In genomic region chr15:73364070-73364469, GRCh38 we compare ENCODE assay signal across 34 cellular contexts. TPM values are rescaled to one million over a fixed set of nuclear protein-coding genes. Genes with fewer than 3 reads are reported as not detected.
"Had no signal": no experiment of that assay in that cellular context is flagged by ENCODE, and none has a peak within 500 bp of the region (broad histone marks: within the 10 kb centered on the region; RNA-seq: fewer than 3 reads in every experiment).

No MANE protein-coding gene starts in this region.

- H3K27ac Mint-ChIP-seq: activated CD4-positive, alpha-beta T cell treated with anti-CD3 and anti-CD28 coated beads for 36 hours; activated CD4-positive, alpha-beta T cell treated with anti-CD3 and anti-CD28 coated beads, Interleukin-2, amount 10 ng/mL, durations not matched to agents 24 days and 14 days; activated CD8-positive, alpha-beta T cell treated with anti-CD3 and anti-CD28 coated beads for 36 hours; activated naive CD8-positive, alpha-beta T cell; activated T-helper 17 cell treated with anti-CD3 and anti-CD28 coated beads, Interleukin-2, amount 50 U/mL, for 72 hours had no signal

- H3K4me3 ChIP-seq: colonic mucosa, esophagus squamous epithelium, gastroesophageal sphincter had no signal

- H3K36me3 ChIP-seq: colonic mucosa, esophagus squamous epithelium, gastroesophageal sphincter had no signal

- H3K4me3 Mint-ChIP-seq: activated CD4-positive, alpha-beta T cell treated with anti-CD3 and anti-CD28 coated beads for 36 hours; activated CD4-positive, alpha-beta T cell treated with anti-CD3 and anti-CD28 coated beads, Interleukin-2, amount 10 ng/mL, durations not matched to agents 24 days and 14 days; activated CD8-positive, alpha-beta T cell treated with anti-CD3 and anti-CD28 coated beads for 36 hours; activated naive CD8-positive, alpha-beta T cell; activated T-cell treated with anti-CD3 and anti-CD28 coated beads, Interleukin-2, amount 50 U/mL, for 4 hours; activated T-helper 17 cell treated with anti-CD3 and anti-CD28 coated beads, Interleukin-2, amount 50 U/mL, for 72 hours had no signal

- H3K9me3 ChIP-seq: colonic mucosa, esophagus squamous epithelium, gastroesophageal sphincter had no signal

- H3K4me1 Mint-ChIP-seq: activated CD4-positive, alpha-beta T cell treated with anti-CD3 and anti-CD28 coated beads for 36 hours; activated CD4-positive, alpha-beta T cell treated with anti-CD3 and anti-CD28 coated beads, Interleukin-2, amount 10 ng/mL, durations not matched to agents 24 days and 14 days; activated T-helper 17 cell treated with anti-CD3 and anti-CD28 coated beads, Interleukin-2, amount 50 U/mL, for 72 hours had no signal

- H3K36me3 Mint-ChIP-seq: activated naive CD8-positive, alpha-beta T cell had no signal

- ATAC-seq: activated CD4-positive, alpha-beta T cell treated with anti-CD3 and anti-CD28 coated beads for 36 hours; activated CD8-positive, alpha-beta T cell treated with anti-CD3 and anti-CD28 coated beads for 36 hours; activated T-cell treated with anti-CD3 and anti-CD28 coated beads, Interleukin-2, amount 50 U/mL, for 4 hours; activated T-helper 17 cell treated with anti-CD3 and anti-CD28 coated beads, Interleukin-2, amount 50 U/mL, for 72 hours; gastroesophageal sphincter had no signal

- H3K27ac ChIP-seq: colonic mucosa, epithelial cell of prostate, esophagus squamous epithelium, gastroesophageal sphincter had no signal

- H3K4me1 ChIP-seq: colonic mucosa had no signal

- DNase-seq: activated CD4-positive, alpha-beta T cell treated with anti-CD3 and anti-CD28 coated beads for 36 hours; activated CD4-positive, alpha-beta T cell treated with anti-CD3 and anti-CD28 coated beads, Interleukin-2, amount 10 ng/mL, durations not matched to agents 24 days and 14 days; activated CD4-positive, alpha-beta T cell treated with anti-CD3 and anti-CD28 coated beads, Interleukin-2, amount 50 U/mL, for 4 hours; activated CD4-positive, CD25-positive, alpha-beta regulatory T cell; activated CD4-positive, CD25-positive, alpha-beta regulatory T cell treated with anti-CD3 and anti-CD28 coated beads, Interleukin-2, amount 50 U/mL, for 72 hours; activated CD8-positive, alpha-beta memory T cell treated with anti-CD3 and anti-CD28 coated beads for 24 hours; activated CD8-positive, alpha-beta T cell treated with anti-CD3 and anti-CD28 coated beads for 36 hours; activated effector memory CD4-positive, alpha-beta T cell treated with Interleukin-2 at 50 U/mL for 16 hours; activated gamma-delta T cell treated with Interleukin-2 at 50 U/mL for 16 hours; activated naive CD4-positive, alpha-beta T cell treated with anti-CD3 and anti-CD28 coated beads, Interleukin-2, amount 50 U/mL, for 16 hours; activated naive CD4-positive, alpha-beta T cell treated with Interleukin-2 at 50 U/mL for 16 hours; activated T-cell treated with anti-CD3 and anti-CD28 coated beads, Interleukin-2, amount 50 U/mL, for 4 hours; amniotic stem cell; anterior cingulate cortex; central memory CD4-positive, alpha-beta T cell; cerebellar nuclear complex; colonic mucosa; effector CD8-positive, alpha-beta T cell; esophagus squamous epithelium; foreskin melanocyte; head of caudate nucleus; T-helper 2 cell had no signal

- FAIRE-seq: astrocyte, endometrium, endothelial cell of umbilical vein had no signal

- H3K9me3 Mint-ChIP-seq: activated CD4-positive, alpha-beta T cell treated with anti-CD3 and anti-CD28 coated beads, Interleukin-2, amount 10 ng/mL, durations not matched to agents 24 days and 14 days; activated CD8-positive, alpha-beta T cell treated with anti-CD3 and anti-CD28 coated beads for 36 hours; activated T-cell treated with anti-CD3 and anti-CD28 coated beads, Interleukin-2, amount 50 U/mL, for 4 hours; activated T-helper 17 cell treated with anti-CD3 and anti-CD28 coated beads, Interleukin-2, amount 50 U/mL, for 72 hours had no signal

RNA-seq across cellular contexts. Expression of gene HCN4, which starts 4.7 kb away (rescaled TPM):
- total RNA-seq: activated CD4-positive, alpha-beta T cell treated with anti-CD3 and anti-CD28 coated beads for 36 hours; activated CD4-positive, alpha-beta T cell treated with anti-CD3 and anti-CD28 coated beads, Interleukin-2, amount 10 ng/mL, durations not matched to agents 24 days and 14 days; activated CD8-positive, alpha-beta T cell treated with anti-CD3 and anti-CD28 coated beads for 36 hours; activated T-cell treated with anti-CD3 and anti-CD28 coated beads, Interleukin-2, amount 50 U/mL, for 4 hours; activated T-helper 17 cell treated with anti-CD3 and anti-CD28 coated beads, Interleukin-2, amount 50 U/mL, for 72 hours; dermis microvascular lymphatic vessel endothelial cell; endothelial cell of umbilical vein; esophagus squamous epithelium; fibroblast of lung; fibroblast of villous mesenchyme; T-helper 1 cell treated with Interleukin-12 subunit alpha and Interleukin-12 subunit beta and Interleukin-4 antibody, amounts not matched to agents 30 ng/mL and 1 ng/mL, for 36 hours had no signal
- polyA plus RNA-seq: esophagus, fibroblast of lung had no signal
